Comparison of ENCODE assay signal across 12 cellular contexts in genomic region chr5:93791520-93791972, GRCh38. TPM values are rescaled to one million over a fixed set of nuclear protein-coding genes. Genes with fewer than 3 reads are reported as not detected.
DNase-seq lines count a peak whose midpoint lies in the region; TF ChIP-seq lines count a peak whose summit lies in the region.
"Had no signal": no experiment of that assay in that cellular context is flagged by ENCODE, and none has a peak within 500 bp of the region (broad histone marks: within the 10 kb centered on the region; RNA-seq: fewer than 3 reads in every experiment).

No MANE protein-coding gene starts in this region.

- H3K4me3 ChIP-seq in endodermal cell (ENCODE audit: low read length): peak overlapping the region; percentile 35
- H3K4me3 ChIP-seq: Peyer's patch, testis had no signal

- H3K9me3 Mint-ChIP-seq in endodermal cell: no peaks in the 10 kb centered on the region
- H3K9me3 Mint-ChIP-seq in activated naive CD8-positive, alpha-beta T cell treated with anti-CD3 and anti-CD28 coated beads for 36 hours: no peaks in the 10 kb centered on the region
- H3K9me3 Mint-ChIP-seq: WTC11 had no signal

- peaks cover 8% of the 10 kb centered on the region for H3K27me3 Mint-ChIP-seq in endodermal cell (ENCODE audit: insufficient read depth)
- H3K27me3 Mint-ChIP-seq in activated naive CD8-positive, alpha-beta T cell treated with anti-CD3 and anti-CD28 coated beads for 36 hours: no peaks in the 10 kb centered on the region

- DNase-seq in NCI-H2171 treated with DMSO at 0.1 percent for 48 hours (lab: John Stamatoyannopoulos, UW) (peak; percentile 48), NCI-H2171 (lab: John Stamatoyannopoulos, UW) (no peak), NCI-H82 treated with DMSO at 0.1 percent for 48 hours (lab: John Stamatoyannopoulos, UW; ENCODE audit: unreplicated experiment) (peak; percentile 6), endodermal cell (no peak), smooth muscle cell of the brain vasculature (ENCODE audit: low read depth, low spot score) (peak; percentile 85), cerebellar cortex (ENCODE audit: low spot score) (no peak), ureter (ENCODE audit: low spot score) (no peak)
- DNase-seq in activated naive CD8-positive, alpha-beta T cell treated with anti-CD3 and anti-CD28 coated beads for 36 hours: no peak
- DNase-seq: activated T-cell treated with anti-CD3 and anti-CD28 coated beads, Interleukin-2, amount 50 U/mL, for 48 hours; Peyer's patch; testis had no signal

- no peaks in the 10 kb centered on the region for H3K9me3 ChIP-seq in endodermal cell (ENCODE audit: control insufficient read depth, low read length)
- H3K9me3 ChIP-seq: Peyer's patch, testis had no signal

- H3K4me1 ChIP-seq in endodermal cell (ENCODE audit: control insufficient read depth, insufficient read depth, low read length): peaks cover 32% of the 10 kb centered on the region
- H3K4me1 ChIP-seq: Peyer's patch, testis had no signal

- H3K4me1 Mint-ChIP-seq in endodermal cell: peaks cover 43% of the 10 kb centered on the region
- no peaks in the 10 kb centered on the region for H3K4me1 Mint-ChIP-seq in activated naive CD8-positive, alpha-beta T cell treated with anti-CD3 and anti-CD28 coated beads for 36 hours

- H3K4me3 Mint-ChIP-seq in endodermal cell: peak overlapping the region; percentile 24
- H3K4me3 Mint-ChIP-seq in activated naive CD8-positive, alpha-beta T cell treated with anti-CD3 and anti-CD28 coated beads for 36 hours: no peak overlapping the region
- H3K4me3 Mint-ChIP-seq: WTC11 had no signal

- H3K36me3 Mint-ChIP-seq in endodermal cell (ENCODE audit: low read depth): no peaks in the 10 kb centered on the region
- peaks cover 13% of the 10 kb centered on the region for H3K36me3 Mint-ChIP-seq in activated naive CD8-positive, alpha-beta T cell treated with anti-CD3 and anti-CD28 coated beads for 36 hours
- H3K36me3 Mint-ChIP-seq: WTC11 had no signal

- no peak for TF ChIP-seq CTCF in endodermal cell (conservative IDR thresholded peaks at IDR 0.05)

- WGBS in endodermal cell (ENCODE audit: insufficient coverage in 1 of 2, insufficient read length in 1 of 2), 2 experiments: 69 to 80% methylated on average over 1 to 2 of the region's 3 CpGs

- H3K27ac Mint-ChIP-seq in endodermal cell: peak overlapping the region; percentile 62
- H3K27ac Mint-ChIP-seq in activated naive CD8-positive, alpha-beta T cell treated with anti-CD3 and anti-CD28 coated beads for 36 hours: no peak overlapping the region
- H3K27ac Mint-ChIP-seq: WTC11 had no signal

- no peak overlapping the region for H3K27ac ChIP-seq in endodermal cell (ENCODE audit: low read depth, low read length)
- H3K27ac ChIP-seq: Peyer's patch, testis had no signal

- no peaks in the 10 kb centered on the region for H3K27me3 ChIP-seq in endodermal cell (ENCODE audit: control insufficient read depth, insufficient read depth, low read length, poor library complexity, severe bottlenecking)
- H3K27me3 ChIP-seq: Peyer's patch, testis had no signal

- no peaks in the 10 kb centered on the region for H3K36me3 ChIP-seq in endodermal cell (ENCODE audit: control insufficient read depth, insufficient read depth, low read length)
- H3K36me3 ChIP-seq: Peyer's patch had no signal

- no peak overlapping the region for H3K9ac ChIP-seq in endodermal cell (ENCODE audit: extremely low read depth, low read length, poor library complexity, severe bottlenecking)

RNA-seq across cellular contexts. Expression of gene POU5F2, which starts 50.1 kb away (rescaled TPM):
- total RNA-seq in endodermal cell (under 1 TPM; 0.40 to 0.84 TPM), ureter (4.9 TPM)
- 0.11 TPM for polyA plus RNA-seq in endodermal cell (2013, experiment 1 of 2)
- 0.08 TPM for polyA plus RNA-seq in endodermal cell (2013, experiment 2 of 2)
- under 1 TPM; 0.22 to 0.27 TPM for total RNA-seq in activated naive CD8-positive, alpha-beta T cell treated with anti-CD3 and anti-CD28 coated beads for 36 hours

Comparison
In these comparisons a context has a peak if more than half of its experiments do, and no peak if none do; other contexts are left out.
1. DNase-seq: peak in NCI-H2171 treated with DMSO at 0.1 percent for 48 hours (single experiment), NCI-H82 treated with DMSO at 0.1 percent for 48 hours (single experiment) and smooth muscle cell of the brain vasculature (single experiment); none in NCI-H2171 (single experiment), endodermal cell (single experiment), cerebellar cortex (single experiment), activated naive CD8-positive, alpha-beta T cell treated with anti-CD3 and anti-CD28 coated beads for 36 hours (single experiment) and ureter (single experiment).